In the genomic region with DNA sequence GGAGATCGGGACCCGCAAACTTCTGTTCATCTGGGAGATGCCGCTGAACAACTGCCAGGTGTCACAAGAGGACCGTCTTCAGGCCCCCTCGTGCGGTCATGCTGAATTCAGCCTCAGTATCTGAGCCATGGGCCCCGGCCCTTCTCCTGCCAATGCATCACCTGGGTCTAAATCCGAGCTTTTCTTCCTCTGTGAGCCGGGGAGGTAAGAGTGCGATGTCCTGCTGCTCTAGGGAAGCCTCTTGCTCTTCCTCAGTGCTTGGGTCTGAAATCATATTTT, we compare ENCODE assay signal across 27 cellular contexts.
"Had no signal": no experiment of that assay in that cellular context is flagged by ENCODE, and none has a peak within 500 bp of the region (broad histone marks: within the 10 kb centered on the region; RNA-seq: fewer than 3 reads in every experiment).

No MANE protein-coding gene starts in this region.

- H3K27me3 ChIP-seq: ascending aorta, breast epithelium, cardiac muscle cell, dorsolateral prefrontal cortex had no signal

- H3K4me1 ChIP-seq: breast epithelium had no signal

- ATAC-seq: activated naive CD4-positive, alpha-beta T cell treated with anti-CD3 and anti-CD28 coated beads, Interleukin-2, amount 50 U/mL, for 72 hours; activated T-cell treated with anti-CD3 and anti-CD28 coated beads, Interleukin-2, amount 50 U/mL, for 72 hours; T-helper 17 cell had no signal

- DNase-seq: activated CD4-positive, alpha-beta memory T cell treated with anti-CD3 and anti-CD28 coated beads, Interleukin-2, amount 10 ng/mL, durations not matched to agents 7 days and 5 days; activated CD4-positive, alpha-beta T cell treated with anti-CD3 and anti-CD28 coated beads for 1 hour; activated CD4-positive, alpha-beta T cell treated with anti-CD3 and anti-CD28 coated beads for 4 hours; activated CD4-positive, alpha-beta T cell treated with anti-CD3 and anti-CD28 coated beads, Interleukin-2, amount 10 ng/mL, durations not matched to agents 7 days and 5 days; activated CD4-positive, alpha-beta T cell treated with anti-CD3 and anti-CD28 coated beads, Interleukin-2, amount 50 U/mL, for 4 hours; activated CD4-positive, CD25-positive, alpha-beta regulatory T cell; activated CD8-positive, alpha-beta memory T cell treated with anti-CD3 and anti-CD28 coated beads, Interleukin-2, amount 50 U/mL, for 48 hours; activated gamma-delta T cell; activated naive CD4-positive, alpha-beta T cell; activated naive CD8-positive, alpha-beta T cell treated with anti-CD3 and anti-CD28 coated beads, Interleukin-2, amount 10 ng/mL, durations not matched to agents 7 days and 5 days; activated T-cell treated with anti-CD3 and anti-CD28 coated beads for 4 hours; activated T-cell treated with anti-CD3 and anti-CD28 coated beads, Interleukin-2, amount 50 U/mL, for 24 hours; activated T-cell treated with anti-CD3 and anti-CD28 coated beads, Interleukin-2, amount 50 U/mL, for 72 hours; effector memory CD4-positive, alpha-beta T cell; erythroblast; esophagus squamous epithelium; foreskin melanocyte; T-helper 1 cell; T-helper 17 cell; T1000; WERI-Rb-1 had no signal

- H3K9me3 ChIP-seq: ascending aorta, breast epithelium, esophagus squamous epithelium had no signal

- H3K27ac ChIP-seq: breast epithelium, cardiac muscle cell, esophagus squamous epithelium, WERI-Rb-1 had no signal

- H3K4me3 ChIP-seq: ascending aorta, breast epithelium, cardiac muscle cell, coronary artery, dorsolateral prefrontal cortex, esophagus squamous epithelium had no signal

- H3K36me3 ChIP-seq: breast epithelium, cardiac muscle cell, esophagus squamous epithelium, WERI-Rb-1 had no signal
